In the genomic region with DNA sequence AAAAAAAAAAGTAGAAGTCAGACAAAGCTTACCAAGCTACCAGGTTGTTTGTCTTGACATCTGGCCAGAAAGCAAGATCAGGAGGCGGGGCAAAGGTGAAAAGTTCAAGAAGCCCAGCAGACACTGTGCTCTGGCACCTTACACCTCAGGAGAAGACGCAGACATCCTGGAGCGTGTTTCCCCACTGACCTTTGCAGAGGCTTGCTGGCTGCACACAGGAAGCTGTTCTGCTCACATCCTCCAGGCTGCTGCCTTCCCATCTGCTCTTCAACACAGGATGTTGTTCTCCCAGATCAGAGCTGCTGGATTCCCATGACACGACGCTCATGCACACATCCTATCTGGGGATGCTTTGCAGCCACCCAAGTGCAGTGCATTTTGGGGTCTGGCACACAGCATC, we compare ENCODE assay signal across 21 cellular contexts.
DNase-seq lines count a peak whose midpoint lies in the region; ATAC-seq and TF ChIP-seq lines count a peak whose summit lies in the region.
"Had no signal": no experiment of that assay in that cellular context is flagged by ENCODE, and none has a peak within 500 bp of the region (broad histone marks: within the 10 kb centered on the region; RNA-seq: fewer than 3 reads in every experiment).

No MANE protein-coding gene starts in this region.

- H3K9me3 Mint-ChIP-seq in mesothelial cell of epicardium (peaks cover 12% of the 10 kb centered on the region), T-cell (peaks cover 0 to 9% (median 4%) of the 10 kb centered on the region in 3 donors)
- H3K9me3 Mint-ChIP-seq: endodermal cell had no signal

- peaks cover 27% of the 10 kb centered on the region for H3K4me1 Mint-ChIP-seq in mesothelial cell of epicardium
- H3K4me1 Mint-ChIP-seq in T-cell: no peaks in the 10 kb centered on the region
- H3K4me1 Mint-ChIP-seq: activated naive CD8-positive, alpha-beta T cell treated with anti-CD3 and anti-CD28 coated beads, Interleukin-2, amount 50 U/mL, for 24 hours; activated T-helper 17 cell treated with anti-CD3 and anti-CD28 coated beads, Interleukin-2, amount 50 U/mL, for 72 hours; endodermal cell had no signal

- H3K4me3 Mint-ChIP-seq in mesothelial cell of epicardium: no peak overlapping the region
- H3K4me3 Mint-ChIP-seq in T-cell: no peak overlapping the region
- H3K4me3 Mint-ChIP-seq: activated naive CD8-positive, alpha-beta T cell treated with anti-CD3 and anti-CD28 coated beads, Interleukin-2, amount 50 U/mL, for 24 hours; activated T-helper 17 cell treated with anti-CD3 and anti-CD28 coated beads, Interleukin-2, amount 50 U/mL, for 72 hours; endodermal cell had no signal

- ATAC-seq in T-cell (replicated peaks in 1 of 4): no peak
- ATAC-seq: activated naive CD8-positive, alpha-beta T cell treated with anti-CD3 and anti-CD28 coated beads, Interleukin-2, amount 50 U/mL, for 24 hours; activated T-helper 17 cell treated with anti-CD3 and anti-CD28 coated beads, Interleukin-2, amount 50 U/mL, for 72 hours had no signal

- H3K27ac Mint-ChIP-seq in mesothelial cell of epicardium (peak overlapping the region; percentile 31), T-cell (no peak overlapping the region)
- H3K27ac Mint-ChIP-seq: activated naive CD8-positive, alpha-beta T cell treated with anti-CD3 and anti-CD28 coated beads, Interleukin-2, amount 50 U/mL, for 24 hours; activated T-helper 17 cell treated with anti-CD3 and anti-CD28 coated beads, Interleukin-2, amount 50 U/mL, for 72 hours; endodermal cell had no signal

- H3K36me3 Mint-ChIP-seq in mesothelial cell of epicardium (peaks cover 7% of the 10 kb centered on the region), T-cell (no peaks in the 10 kb centered on the region)

- POLR2A ChIA-PET in T-cell (lab: Charles Lee): no interaction called here

- CTCF ChIA-PET in T-cell (lab: Charles Lee): no interaction called here

- no peak for TF ChIP-seq CTCF in mesothelial cell of epicardium (IDR thresholded peaks at IDR 0.05; ENCODE audit: unreplicated experiment)

- DNase-seq in DMS53 treated with DMSO at 0.1 percent for 48 hours (lab: John Stamatoyannopoulos, UW; ENCODE audit: unreplicated experiment) (peak; percentile 52), RPMI8226 (peak; percentile 80), glomerular endothelial cell (ENCODE audit: extremely low read depth, low read depth, low spot score) (peak; percentile 5), mesothelial cell of epicardium (ENCODE audit: low spot score in 2 of 2, unreplicated experiment in 2 of 2) (no peak), T-cell (no peak), NCI-H2196 treated with DMSO at 0.1 percent for 48 hours (lab: John Stamatoyannopoulos, UW; ENCODE audit: unreplicated experiment) (no peak), globus pallidus (ENCODE audit: low spot score) (no peak), midbrain (lab: John Stamatoyannopoulos, UW) (no peak)
- DNase-seq: activated CD8-positive, alpha-beta memory T cell treated with anti-CD3 and anti-CD28 coated beads for 24 hours; activated naive CD8-positive, alpha-beta T cell treated with anti-CD3 and anti-CD28 coated beads, Interleukin-2, amount 50 U/mL, for 24 hours; caudate nucleus; endodermal cell; NCI-H2081 treated with DMSO at 0.1 percent for 48 hours; nucleus accumbens; Peyer's patch; stimulated activated CD4-positive, alpha-beta T cell treated with anti-CD3 and anti-CD28 coated beads, Interleukin-4, amount 100 ng/mL, for 24 hours; stimulated activated CD8-positive, alpha-beta memory T cell treated with anti-CD3 and anti-CD28 coated beads, Interleukin-4, amount 100 ng/mL, for 48 hours; T-helper 1 cell; testis; WERI-Rb-1 had no signal

- H3K27me3 Mint-ChIP-seq in mesothelial cell of epicardium (ENCODE audit: low read depth) (no peaks in the 10 kb centered on the region), T-cell (peaks cover 0 to 4% of the 10 kb centered on the region in 2 donors)
- H3K27me3 Mint-ChIP-seq: activated naive CD8-positive, alpha-beta T cell treated with anti-CD3 and anti-CD28 coated beads, Interleukin-2, amount 50 U/mL, for 24 hours had no signal

Comparison
In these comparisons a context has a peak if more than half of its experiments do, and no peak if none do; other contexts are left out.
1. DNase-seq: peak in DMS53 treated with DMSO at 0.1 percent for 48 hours (single experiment), RPMI8226 (single experiment) and glomerular endothelial cell (single experiment); none in mesothelial cell of epicardium (0 of 2), T-cell (0 of 34), NCI-H2196 treated with DMSO at 0.1 percent for 48 hours (single experiment), globus pallidus (single experiment) and midbrain (single experiment).